Comparison of ENCODE assay signal across 15 cellular contexts in genomic region chr6:138586638-138587037, GRCh38.
DNase-seq lines count a peak whose midpoint lies in the region; ATAC-seq and TF ChIP-seq lines count a peak whose summit lies in the region.
"Had no signal": no experiment of that assay in that cellular context is flagged by ENCODE, and none has a peak within 500 bp of the region (broad histone marks: within the 10 kb centered on the region; RNA-seq: fewer than 3 reads in every experiment).

No MANE protein-coding gene starts in this region.

- H3K4me3 ChIP-seq in GM12865 (ENCODE audit: low read depth, low read length), result no peak overlapping the region

- DNase-seq in GM12865 (ENCODE audit: low read depth), result peak; percentile 65
- DNase-seq in stimulated activated CD4-positive, alpha-beta T cell treated with anti-CD3 and anti-CD28 coated beads, Interleukin-4, amount 100 ng/mL, for 1 hour, result no peak
- DNase-seq in NCI-H187 (lab: John Stamatoyannopoulos, UW), result no peak
- DNase-seq in amygdala (lab: John Stamatoyannopoulos, UW), result no peak
- DNase-seq: DND-41, HFFc6, NCI-H1092 treated with DMSO at 0.1 percent for 48 hours, NCI-H2227 treated with DMSO at 0.1 percent for 48 hours, NCI-H524, OCI-M1, RPMI8226 had no signal

- no peak for TF ChIP-seq CTCF in GM12865 (IDR thresholded peaks at IDR 0.05; ENCODE audit: insufficient read depth, low read depth, low read length, missing control alignments)

- peak; percentile 66 for ATAC-seq in GM18909 (IDR thresholded peaks at IDR 0.05; ENCODE audit: poor library complexity, unreplicated experiment)
- peak; percentile 45 for ATAC-seq in HG02885 (IDR thresholded peaks at IDR 0.05; ENCODE audit: poor library complexity, unreplicated experiment)
- peak; percentile 54 for ATAC-seq in HG03521 (IDR thresholded peaks at IDR 0.05; ENCODE audit: unreplicated experiment)
- ATAC-seq in HG03139 (IDR thresholded peaks at IDR 0.05; ENCODE audit: unreplicated experiment), result no peak
